Comparison of ENCODE assay signal across 8 cellular contexts in the genomic region with DNA sequence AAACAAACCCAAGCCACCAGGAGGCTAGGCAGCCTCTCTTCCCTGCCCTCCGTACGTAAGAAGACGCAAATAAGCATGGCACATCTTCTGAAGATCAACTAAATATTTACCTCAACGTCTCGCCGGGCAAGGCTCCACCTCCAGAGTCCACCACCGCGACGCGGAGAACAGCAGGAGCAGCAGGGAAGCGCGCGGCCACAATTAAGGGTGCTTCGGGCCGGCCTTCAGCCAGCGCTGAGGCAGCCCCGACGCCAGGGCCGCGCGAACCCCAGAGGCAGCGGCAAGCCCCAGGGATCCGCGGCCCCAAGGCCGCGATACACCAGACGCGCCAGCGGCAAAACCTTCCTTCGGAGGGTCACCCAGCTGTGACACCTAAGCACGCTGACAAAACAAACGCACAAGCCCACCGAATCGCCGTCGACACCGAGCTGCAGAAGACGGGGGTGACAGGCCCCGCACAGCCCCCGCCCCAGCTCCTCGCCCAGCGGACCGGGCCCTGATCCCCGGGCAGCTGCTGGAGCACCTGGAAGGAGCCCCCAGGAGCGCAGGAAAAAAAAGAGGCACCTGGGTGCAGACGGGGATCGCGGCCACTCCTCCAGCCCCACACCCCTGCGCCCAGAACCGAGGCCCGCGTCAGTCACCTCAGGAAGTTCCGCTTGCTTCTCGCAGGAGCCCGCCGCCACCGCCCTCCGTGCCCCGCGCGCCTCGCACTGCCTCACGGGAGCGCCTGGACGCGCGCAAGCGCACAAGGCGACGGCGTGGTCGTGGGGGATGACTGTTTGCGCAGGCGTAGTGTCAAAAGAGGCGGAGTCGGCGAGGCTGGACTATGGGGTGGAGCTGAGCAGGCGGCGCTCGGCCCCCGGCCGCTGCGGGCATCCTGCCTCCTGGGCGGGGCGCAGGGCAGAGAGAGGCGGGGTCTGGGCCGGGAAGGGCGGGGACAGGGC. TPM values are rescaled to one million over a fixed set of nuclear protein-coding genes. Genes with fewer than 3 reads are reported as not detected.
DNase-seq lines count a peak whose midpoint lies in the region; ATAC-seq, FAIRE-seq and TF ChIP-seq lines count a peak whose summit lies in the region.

Gene HAUS3 (minus strand): TSS at position 712 of the 944 bp plus-strand sequence. CDS start 1,175 bp downstream, outside the sequence.
Gene POLN (minus strand): TSS at position 712 of the 944 bp plus-strand sequence. CDS start 12,890 bp downstream, outside the sequence.

- no peak within 1 kb of the TSS for H3K27ac Mint-ChIP-seq in neural progenitor cell

- H3K36me3 Mint-ChIP-seq in neural progenitor cell: peaks cover 7% of the 10 kb centered on the region

- TF ChIP-seq POLR2A in H54 (IDR thresholded peaks at IDR 0.05; ENCODE audit: low read depth, low read length): peak; percentile 91

- H3K27me3 ChIP-seq in Loucy (ENCODE audit: insufficient read depth, low read length, poor library complexity, severe bottlenecking) (no peaks in the 10 kb centered on the region), RWPE2 (ENCODE audit: insufficient read depth, poor library complexity, severe bottlenecking) (no peaks in the 10 kb centered on the region), neural progenitor cell (no peaks in the 10 kb centered on the region), stomach smooth muscle (ENCODE audit: control insufficient read depth in 1 of 2, insufficient read depth in 2 of 2, low read length in 2 of 2) (no peaks in the 10 kb centered on the region)

- peak; percentile 87 for ATAC-seq in RWPE2 (ENCODE audit: low read depth)

- FAIRE-seq in H54 (lab: Jason Lieb, UNC): no peak

- peak within 1 kb of the TSS; percentile 89 for H3K4me3 ChIP-seq in Loucy (ENCODE audit: low read length, poor library complexity, severe bottlenecking)
- peak within 1 kb of the TSS; percentile 85 for H3K4me3 ChIP-seq in RWPE2 (ENCODE audit: severe bottlenecking)
- H3K4me3 ChIP-seq in fibroblast of villous mesenchyme (ENCODE audit: low read depth, low read length): peak within 1 kb of the TSS; percentile 96
- peak within 1 kb of the TSS; percentile 82 for H3K4me3 ChIP-seq in neural progenitor cell
- peak within 1 kb of the TSS; percentile 84 to 87 for H3K4me3 ChIP-seq in stomach smooth muscle (ENCODE audit: low read length in 2 of 2)

- H3K4me1 ChIP-seq in Loucy (ENCODE audit: insufficient read depth, low read length, poor library complexity, severe bottlenecking) (peaks cover 69% of the 10 kb centered on the region), RWPE2 (ENCODE audit: insufficient read depth, poor library complexity, severe bottlenecking) (peaks cover 20% of the 10 kb centered on the region), neural progenitor cell (peaks cover 28% of the 10 kb centered on the region), stomach smooth muscle (ENCODE audit: control insufficient read depth, insufficient read depth, low read length) (peaks cover 9% of the 10 kb centered on the region)

- H3K36me3 ChIP-seq in Loucy (ENCODE audit: insufficient read depth, low read length) (no peaks in the 10 kb centered on the region), RWPE2 (ENCODE audit: low read depth) (peaks cover 39% of the 10 kb centered on the region), neural progenitor cell (peaks cover 19% of the 10 kb centered on the region), stomach smooth muscle (ENCODE audit: control insufficient read depth in 2 of 2, insufficient read depth in 2 of 2, low read length in 2 of 2) (no peaks in the 10 kb centered on the region)

- H3K27ac ChIP-seq in RWPE2 (ENCODE audit: poor library complexity, severe bottlenecking) (peak within 1 kb of the TSS; percentile 41), neural progenitor cell (no peak within 1 kb of the TSS), stomach smooth muscle (ENCODE audit: low read length) (peak within 1 kb of the TSS; percentile 13)

- no peaks in the 10 kb centered on the region for H3K9me3 ChIP-seq in Loucy (ENCODE audit: insufficient read depth, low read depth, low read length)
- no peaks in the 10 kb centered on the region for H3K9me3 ChIP-seq in RWPE2 (ENCODE audit: severe bottlenecking)
- no peaks in the 10 kb centered on the region for H3K9me3 ChIP-seq in neural progenitor cell (ENCODE audit: low read depth)
- H3K9me3 ChIP-seq in stomach smooth muscle (ENCODE audit: control insufficient read depth in 2 of 2, low read length in 2 of 2): no peaks in the 10 kb centered on the region

- H3K4me1 Mint-ChIP-seq in neural progenitor cell: peaks cover 44% of the 10 kb centered on the region

- peak within 1 kb of the TSS; percentile 92 for H3K4me2 ChIP-seq in Loucy (ENCODE audit: low read depth, low read length, poor library complexity, severe bottlenecking)
- H3K4me2 ChIP-seq in neural progenitor cell: peak within 1 kb of the TSS; percentile 80

- DNase-seq in ELF-1 (ENCODE audit: low read depth, low spot score) (peak; percentile 98), H54 (ENCODE audit: insufficient read length, low spot score) (peak; percentile 93), RWPE2 (ENCODE audit: low spot score) (peak; percentile 96), fibroblast of villous mesenchyme (ENCODE audit: low read depth) (peak; percentile 98), neural progenitor cell (ENCODE audit: low spot score) (peak; percentile 99)
- DNase-seq in activated effector memory CD4-positive, alpha-beta T cell treated with anti-CD3 and anti-CD28 coated beads, Interleukin-2, amount 50 U/mL, for 16 hours: peak; percentile 100

- TF ChIP-seq CTCF in Loucy (conservative IDR thresholded peaks at IDR 0.05; ENCODE audit: low read length): no peak
- no peak for TF ChIP-seq CTCF in RWPE2 (IDR thresholded peaks at IDR 0.05; ENCODE audit: poor library complexity, severe bottlenecking)
- no peak for TF ChIP-seq CTCF in fibroblast of villous mesenchyme (IDR thresholded peaks at IDR 0.05; ENCODE audit: insufficient read depth, low read depth, low read length)
- no peak for TF ChIP-seq CTCF in neural progenitor cell (IDR thresholded peaks at IDR 0.05)

- H3K9ac ChIP-seq in Loucy (ENCODE audit: low read depth, low read length, poor library complexity, severe bottlenecking) (peak within 1 kb of the TSS; percentile 83), neural progenitor cell (peak within 1 kb of the TSS; percentile 59), stomach smooth muscle (ENCODE audit: low read length in 2 of 2) (peak within 1 kb of the TSS; percentile 73)

- peaks cover 4% of the 10 kb centered on the region for H3K27me3 Mint-ChIP-seq in neural progenitor cell (ENCODE audit: insufficient read depth, low read depth)

- no peaks in the 10 kb centered on the region for H3K9me2 ChIP-seq in Loucy (replicated peaks; ENCODE audit: low read depth, low read length)

- H3K9me3 Mint-ChIP-seq in neural progenitor cell: no peaks in the 10 kb centered on the region

- H3F3A ChIP-seq in Loucy (ENCODE audit: low read depth) (0 out of 2 replicates have a peak, but pooled peaks cover 3% of the 10 kb centered on the region), neural progenitor cell (ENCODE audit: low read depth) (peaks cover 27% of the 10 kb centered on the region)

- H3K79me2 ChIP-seq in Loucy (ENCODE audit: insufficient read depth, low read length) (peaks cover 51% of the 10 kb centered on the region), neural progenitor cell (ENCODE audit: low read depth) (peaks cover 48% of the 10 kb centered on the region)

- peak within 1 kb of the TSS; percentile 93 for H3K4me3 Mint-ChIP-seq in neural progenitor cell

- H4K20me1 ChIP-seq in Loucy (ENCODE audit: insufficient read depth, low read length, poor library complexity, severe bottlenecking) (peaks cover 51% of the 10 kb centered on the region), neural progenitor cell (ENCODE audit: low read depth) (peaks cover 43% of the 10 kb centered on the region)

- peak within 1 kb of the TSS; percentile 87 for H2AFZ ChIP-seq in Loucy (ENCODE audit: low read length)
- peak within 1 kb of the TSS; percentile 60 for H2AFZ ChIP-seq in neural progenitor cell (replicated peaks)

RNA-seq across cellular contexts. Expression of gene HAUS3, which starts in this region (rescaled TPM):
- total RNA-seq in fibroblast of villous mesenchyme (8.7 and 9.1 TPM in 2 replicates), neural progenitor cell (ENCODE audit: low replicate concordance) (24.4 and 25.0 TPM in 2 replicates)

RNA-seq across cellular contexts. Expression of gene POLN, which starts in this region (rescaled TPM):
- 1.6 and 4.7 TPM in 2 replicates for total RNA-seq in fibroblast of villous mesenchyme
- total RNA-seq in neural progenitor cell (ENCODE audit: low replicate concordance): 1.5 and 1.7 TPM in 2 replicates
